ENCODE assay signal across 30 cellular contexts in the genomic region with DNA sequence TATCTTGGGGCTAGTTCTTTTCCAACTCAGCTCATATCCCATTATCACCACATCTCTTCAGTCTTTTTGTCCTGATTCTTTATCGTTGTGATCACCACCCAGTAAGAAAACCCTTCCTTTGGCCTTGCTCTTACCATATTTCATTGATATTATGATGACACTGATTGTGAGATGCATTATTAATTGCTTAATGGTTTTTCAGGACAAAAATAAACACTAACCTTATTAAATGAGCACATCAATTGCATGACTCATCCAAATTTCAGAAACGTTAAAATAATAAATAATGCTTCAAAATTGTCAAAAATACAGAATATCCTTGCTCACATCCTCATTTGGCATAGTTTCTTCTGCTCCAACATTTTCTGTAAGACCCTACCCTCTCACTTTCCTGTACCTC.
"Had no signal": no experiment of that assay in that cellular context is flagged by ENCODE, and none has a peak within 500 bp of the region (broad histone marks: within the 10 kb centered on the region; RNA-seq: fewer than 3 reads in every experiment).

No MANE protein-coding gene starts in this region.

- H3K4me2 ChIP-seq: neural progenitor cell, smooth muscle cell had no signal

- H3K36me3 ChIP-seq: neural progenitor cell, ovary, right lobe of liver, spleen, stomach, thoracic aorta, thyroid gland, tibial nerve, upper lobe of left lung, vagina had no signal

- H3K4me1 Mint-ChIP-seq: nephron had no signal

- H3K9me3 Mint-ChIP-seq: natural killer cell; nephron; neural progenitor cell; stimulated activated naive B cell treated with anti-CD40 and anti-IgM and Interleukin-4, amounts not matched to agents 10 μg/mL and 1 μg/mL and 100 μg/mL, for 72 hours; stimulated activated naive CD8-positive, alpha-beta T cell treated with anti-CD3 and anti-CD28 coated beads, Interleukin-15, Interleukin-2, amounts not matched to agents 100 ng/mL and 50 ng/mL, for 24 hours had no signal

- H3K27me3 Mint-ChIP-seq: progenitor cell of endocrine pancreas; stimulated activated naive B cell treated with anti-CD40 and anti-IgM and Interleukin-4, amounts not matched to agents 10 μg/mL and 1 μg/mL and 100 μg/mL, for 72 hours; stimulated activated naive CD8-positive, alpha-beta T cell treated with anti-CD3 and anti-CD28 coated beads, Interleukin-15, Interleukin-2, amounts not matched to agents 100 ng/mL and 50 ng/mL, for 24 hours had no signal

- H3K36me3 Mint-ChIP-seq: natural killer cell, neural progenitor cell had no signal

- H3K27me3 ChIP-seq: neural progenitor cell, ovary, right lobe of liver, spleen, stomach, thyroid gland, tibial nerve, upper lobe of left lung, vagina had no signal

- H3K4me3 ChIP-seq: neural progenitor cell, ovary, psoas muscle, right lobe of liver, skin epidermis, smooth muscle cell, spleen, stomach, thoracic aorta, thyroid gland, tibial nerve, upper lobe of left lung, vagina had no signal

- H3K79me2 ChIP-seq: parathyroid adenoma had no signal

- FAIRE-seq: urothelium cell line had no signal

- H3K4me1 ChIP-seq: neural progenitor cell, parathyroid adenoma, right lobe of liver, thyroid gland, tibial nerve, upper lobe of left lung, vagina had no signal

- ATAC-seq: natural killer cell; psoas muscle; right cardiac atrium; right lobe of liver; stimulated activated naive B cell treated with anti-CD40 and anti-IgM and Interleukin-4, amounts not matched to agents 10 μg/mL and 1 μg/mL and 100 μg/mL, for 72 hours had no signal

- H3K9ac ChIP-seq: neural progenitor cell, parathyroid adenoma had no signal

- H3K27ac ChIP-seq: neural progenitor cell, ovary, parathyroid adenoma, psoas muscle, right lobe of liver, skin epidermis, spleen, stomach, thoracic aorta, thyroid gland, tibial nerve, upper lobe of left lung, vagina had no signal

- H3K27ac Mint-ChIP-seq: natural killer cell; nephron; neural progenitor cell; progenitor cell of endocrine pancreas; stimulated activated naive B cell treated with anti-CD40 and anti-IgM and Interleukin-4, amounts not matched to agents 10 μg/mL and 1 μg/mL and 100 μg/mL, for 72 hours; stimulated activated naive CD8-positive, alpha-beta T cell treated with anti-CD3 and anti-CD28 coated beads, Interleukin-15, Interleukin-2, amounts not matched to agents 100 ng/mL and 50 ng/mL, for 24 hours had no signal

- DNase-seq: natural killer cell; occipital lobe; ovary; posterior cingulate gyrus; psoas muscle; right cardiac atrium; right lobe of liver; spleen; stimulated activated CD4-positive, alpha-beta T cell treated with anti-CD3 and anti-CD28 coated beads, Interleukin-12 subunit alpha, Interleukin-12 subunit beta, amount 100 ng/mL, for 4 hours; stimulated activated CD4-positive, alpha-beta T cell treated with anti-CD3 and anti-CD28 coated beads, Interleukin-1b, Interleukin-23, amount 100 ng/mL, for 48 hours; stimulated activated CD4-positive, alpha-beta T cell treated with anti-CD3 and anti-CD28 coated beads, Interleukin-4, amount 100 ng/mL, for 1 hour; stimulated activated CD4-positive, alpha-beta T cell treated with anti-CD3 and anti-CD28 coated beads, Interleukin-4, amount 100 ng/mL, for 4 hours; stimulated activated CD8-positive, alpha-beta memory T cell treated with anti-CD3 and anti-CD28 coated beads, Interleukin-4, amount 100 ng/mL, for 48 hours; stimulated activated naive B cell treated with anti-CD40 and anti-IgM and Interleukin-4, amounts not matched to agents 10 μg/mL and 1 μg/mL and 100 μg/mL, for 72 hours; stimulated activated naive CD4-positive, alpha-beta T cell treated with Interleukin-2 at 50 U/mL for 16 hours; stomach; thyroid gland; trophoblast cell; upper lobe of left lung had no signal

- H3K9me3 ChIP-seq: ovary, psoas muscle, right lobe of liver, spleen, stomach, thoracic aorta, thyroid gland, tibial nerve, upper lobe of left lung, vagina had no signal

- H2AFZ ChIP-seq: neural progenitor cell, parathyroid adenoma had no signal

- H3K4me3 Mint-ChIP-seq: natural killer cell; nephron; neural progenitor cell; stimulated activated naive B cell treated with anti-CD40 and anti-IgM and Interleukin-4, amounts not matched to agents 10 μg/mL and 1 μg/mL and 100 μg/mL, for 72 hours; stimulated activated naive CD8-positive, alpha-beta T cell treated with anti-CD3 and anti-CD28 coated beads, Interleukin-15, Interleukin-2, amounts not matched to agents 100 ng/mL and 50 ng/mL, for 24 hours had no signal
